Comparison of ENCODE assay signal across 28 cellular contexts in the genomic region with DNA sequence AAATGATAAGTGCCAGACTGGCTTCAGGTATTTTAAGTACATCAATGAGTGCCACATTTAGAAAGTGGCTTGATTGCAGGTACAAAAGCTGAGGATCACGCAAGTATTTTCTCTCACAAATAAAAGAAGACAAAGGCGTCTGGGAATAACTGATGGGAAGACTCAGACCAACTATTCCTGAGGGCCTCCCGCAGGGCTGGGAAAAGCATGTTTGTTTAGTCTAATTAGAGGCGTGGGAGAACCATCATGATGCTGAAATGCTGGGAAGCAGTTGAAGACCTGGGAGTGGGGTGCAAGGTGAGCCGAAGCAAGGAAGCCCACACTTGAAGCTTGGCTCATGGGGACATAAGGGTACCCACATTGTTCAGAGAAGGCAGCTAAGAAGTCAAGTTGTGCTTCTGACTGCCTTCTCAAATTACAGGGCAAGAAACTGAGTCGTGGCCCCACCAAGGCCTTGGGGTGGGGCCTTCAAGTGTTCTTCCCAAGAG.
"Had no signal": no experiment of that assay in that cellular context is flagged by ENCODE, and none has a peak within 500 bp of the region (broad histone marks: within the 10 kb centered on the region; RNA-seq: fewer than 3 reads in every experiment).

No MANE protein-coding gene starts in this region.

- DNase-seq: colonic mucosa; effector CD8-positive, alpha-beta T cell; esophagus squamous epithelium; foreskin melanocyte; glutamatergic neuron; heart right ventricle; hippocampal formation; immature natural killer cell; islet precursor cell; left ventricle myocardium superior; lower lobe of right lung; naive thymus-derived CD8-positive, alpha-beta T cell; nephron progenitor cell; nucleus accumbens; ovary; posterior cingulate gyrus; psoas muscle; right cardiac atrium; sigmoid colon; stimulated activated CD4-positive, alpha-beta T cell treated with anti-CD3 and anti-CD28 coated beads, Interleukin-2, amount 100 ng/mL, for 24 hours; stimulated activated CD4-positive, alpha-beta T cell treated with anti-CD3 and anti-CD28 coated beads, Interleukin-4, amount 100 ng/mL, for 24 hours; stimulated activated naive CD8-positive, alpha-beta T cell treated with anti-CD3 and anti-CD28 coated beads, Interleukin-15, Interleukin-2, amounts not matched to agents 100 U/mL and 50 U/mL, for 24 hours; upper lobe of left lung had no signal

- H3K27me3 ChIP-seq: colonic mucosa, esophagus squamous epithelium, ovary, sigmoid colon, tibial nerve, upper lobe of left lung had no signal

- H3K9me3 ChIP-seq: colonic mucosa, esophagus squamous epithelium, heart right ventricle, lower lobe of right lung, ovary, psoas muscle, sigmoid colon, thoracic aorta, tibial nerve, upper lobe of left lung had no signal

- H3K4me1 ChIP-seq: colonic mucosa, psoas muscle, sigmoid colon, upper lobe of left lung had no signal

- FAIRE-seq: endothelial cell of umbilical vein, urothelium cell line had no signal

- H3K27ac ChIP-seq: colonic mucosa, esophagus squamous epithelium, heart right ventricle, lower lobe of right lung, ovary, psoas muscle, sigmoid colon, thoracic aorta, tibial nerve, upper lobe of left lung had no signal

- ATAC-seq: heart right ventricle; left ventricle myocardium superior; lower lobe of right lung; naive thymus-derived CD8-positive, alpha-beta T cell; psoas muscle; right cardiac atrium; stimulated activated memory B cell treated with anti-CD40 and anti-IgM and Interleukin-4, amounts not matched to agents 10 μg/mL and 1 μg/mL and 100 μg/mL, for 72 hours; stimulated activated naive CD8-positive, alpha-beta T cell treated with anti-CD3 and anti-CD28 coated beads, Interleukin-15, Interleukin-2, amounts not matched to agents 100 U/mL and 50 U/mL, for 24 hours had no signal

- H3K4me3 ChIP-seq: colonic mucosa, esophagus squamous epithelium, heart right ventricle, lower lobe of right lung, ovary, psoas muscle, sigmoid colon, thoracic aorta, tibial nerve, upper lobe of left lung had no signal

- H3K36me3 ChIP-seq: colonic mucosa, esophagus squamous epithelium, heart right ventricle, lower lobe of right lung, ovary, sigmoid colon, thoracic aorta, tibial nerve, upper lobe of left lung had no signal
